Comparison of ENCODE assay signal across 8 cellular contexts in genomic region chr15:35289029-35289617, GRCh38.
DNase-seq lines count a peak whose midpoint lies in the region; ATAC-seq, FAIRE-seq and TF ChIP-seq lines count a peak whose summit lies in the region.

No MANE protein-coding gene starts in this region.

- peak; percentile 23 to 24 for DNase-seq in AML-193 (lab: John Stamatoyannopoulos, UW)
- peak; percentile 36 for DNase-seq in NCI-H2171 treated with DMSO at 0.1 percent for 48 hours (lab: John Stamatoyannopoulos, UW)
- peak; percentile 27 to 69 for DNase-seq in T47D (ENCODE audit: low read depth in 1 of 2, low spot score in 1 of 2)
- no peak for DNase-seq in left lung
- DNase-seq in SKM-1 treated with dmso at 0.1 percent for 144 hours (lab: John Stamatoyannopoulos, UW; ENCODE audit: unreplicated experiment): no peak
- DNase-seq in GM12891 (ENCODE audit: insufficient read length, low spot score): no peak

- TF ChIP-seq POLR2A in GM12891 (IDR thresholded peaks at IDR 0.05; ENCODE audit: low read depth, low read length): no peak

- H3K4me3 ChIP-seq in left lung: no peak overlapping the region

- no peaks in the 10 kb centered on the region for H3K4me1 ChIP-seq in left lung

- ATAC-seq in GM18868 (IDR thresholded peaks at IDR 0.05; ENCODE audit: unreplicated experiment) (peak; percentile 80), left lung (peak; percentile 77), HG02623 (IDR thresholded peaks at IDR 0.05; ENCODE audit: unreplicated experiment) (no peak)

- H3K36me3 ChIP-seq in left lung: no peaks in the 10 kb centered on the region

- TF ChIP-seq CTCF in left lung (IDR thresholded peaks at IDR 0.05): peak; percentile 42 to 55

- in situ Hi-C loops in T47D (cut with HindIII; ENCODE audit: low pct_unique_long_range_greater_than_20kb, low sequenced_read_pairs): no loop called here

- H3K27ac ChIP-seq in left lung: no peak overlapping the region

- no peaks in the 10 kb centered on the region for H3K9me3 ChIP-seq in left lung

- no peaks in the 10 kb centered on the region for H3K27me3 ChIP-seq in left lung

- no peak for FAIRE-seq in GM12891 (lab: Jason Lieb, UNC)

- intact Hi-C loops in left lung (cut with DNase I): no loop called here

TF ChIP-seq in GM12891, 5 proteins besides CTCF, POLR2A, EP300 and RAD21:
- TF ChIP-seq POLR2AphosphoS5 (IDR thresholded peaks at IDR 0.05; ENCODE audit: low read depth, low read length): no peak
- TF ChIP-seq POU2F2 (IDR thresholded peaks at IDR 0.05; ENCODE audit: low read depth, low read length): no peak
- TF ChIP-seq TAF1 (IDR thresholded peaks at IDR 0.05; ENCODE audit: low read depth, low read length): no peak
- TF ChIP-seq SPI1 (IDR thresholded peaks at IDR 0.05; ENCODE audit: low read depth, low read length): no peak
- TF ChIP-seq PAX5 (IDR thresholded peaks at IDR 0.05; ENCODE audit: insufficient read depth, low read length, severe bottlenecking): no peak

Comparison
In these comparisons a context has a peak if more than half of its experiments do, and no peak if none do; other contexts are left out.
1. DNase-seq: peak in AML-193 (2 of 2), NCI-H2171 treated with DMSO at 0.1 percent for 48 hours (single experiment) and T47D (2 of 2); none in left lung (0 of 2), SKM-1 treated with dmso at 0.1 percent for 144 hours (single experiment) and GM12891 (single experiment).